In the genomic region with DNA sequence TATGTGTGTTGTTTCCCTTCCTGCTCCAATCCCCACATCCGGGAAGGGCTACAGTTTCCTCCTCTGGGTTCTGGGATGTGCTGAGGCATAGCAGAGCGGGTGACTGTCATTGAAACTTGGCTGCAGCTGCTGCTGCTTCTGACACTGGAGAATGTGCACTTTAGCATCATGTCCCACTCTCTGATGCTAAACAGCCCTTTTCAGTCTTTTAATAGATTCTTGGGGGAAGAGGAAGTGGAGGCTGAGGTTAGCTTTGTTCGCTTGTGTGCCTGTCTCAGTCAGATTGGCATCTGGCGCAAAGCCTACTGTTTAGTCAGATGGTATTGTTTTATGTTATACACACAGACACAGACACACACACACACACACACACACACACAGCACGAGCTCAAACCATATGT, we compare ENCODE assay signal across 1 cellular context.
TF ChIP-seq lines count a peak whose summit lies in the region.

No MANE protein-coding gene starts in this region.

TF ChIP-seq in GM23338, 12 proteins besides CTCF, POLR2A, EP300 and RAD21:
- TF ChIP-seq, protein P1, sequence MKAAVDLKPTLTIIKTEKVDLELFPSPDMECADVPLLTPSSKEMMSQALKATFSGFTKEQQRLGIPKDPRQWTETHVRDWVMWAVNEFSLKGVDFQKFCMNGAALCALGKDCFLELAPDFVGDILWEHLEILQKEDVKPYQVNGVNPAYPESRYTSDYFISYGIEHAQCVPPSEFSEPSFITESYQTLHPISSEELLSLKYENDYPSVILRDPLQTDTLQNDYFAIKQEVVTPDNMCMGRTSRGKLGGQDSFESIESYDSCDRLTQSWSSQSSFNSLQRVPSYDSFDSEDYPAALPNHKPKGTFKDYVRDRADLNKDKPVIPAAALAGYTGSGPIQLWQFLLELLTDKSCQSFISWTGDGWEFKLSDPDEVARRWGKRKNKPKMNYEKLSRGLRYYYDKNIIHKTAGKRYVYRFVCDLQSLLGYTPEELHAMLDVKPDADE (IDR thresholded peaks at IDR 0.05) = no peak
- TF ChIP-seq POLR2AphosphoS5 (IDR thresholded peaks at IDR 0.05; ENCODE audit: low read depth) (no peak), EZH2phosphoT487 (IDR thresholded peaks at IDR 0.05; ENCODE audit: unreplicated experiment) (no peak), ZNF331 (CRISPR knock-in tag; IDR thresholded peaks at IDR 0.05; ENCODE audit: low read depth) (no peak), EZH2 (IDR thresholded peaks at IDR 0.05; ENCODE audit: low read depth, unreplicated experiment) (no peak), NANOG (IDR thresholded peaks at IDR 0.05; ENCODE audit: borderline replicate concordance) (no peak), ZNF114 (CRISPR knock-in tag; IDR thresholded peaks at IDR 0.05) (no peak), CREB1 (CRISPR knock-in tag; IDR thresholded peaks at IDR 0.05; ENCODE audit: low read depth) (no peak), STAT1 (IDR thresholded peaks at IDR 0.05; ENCODE audit: unreplicated experiment) (no peak), JUNB (IDR thresholded peaks at IDR 0.05; ENCODE audit: unreplicated experiment) (no peak)
- TF ChIP-seq, protein P2, sequence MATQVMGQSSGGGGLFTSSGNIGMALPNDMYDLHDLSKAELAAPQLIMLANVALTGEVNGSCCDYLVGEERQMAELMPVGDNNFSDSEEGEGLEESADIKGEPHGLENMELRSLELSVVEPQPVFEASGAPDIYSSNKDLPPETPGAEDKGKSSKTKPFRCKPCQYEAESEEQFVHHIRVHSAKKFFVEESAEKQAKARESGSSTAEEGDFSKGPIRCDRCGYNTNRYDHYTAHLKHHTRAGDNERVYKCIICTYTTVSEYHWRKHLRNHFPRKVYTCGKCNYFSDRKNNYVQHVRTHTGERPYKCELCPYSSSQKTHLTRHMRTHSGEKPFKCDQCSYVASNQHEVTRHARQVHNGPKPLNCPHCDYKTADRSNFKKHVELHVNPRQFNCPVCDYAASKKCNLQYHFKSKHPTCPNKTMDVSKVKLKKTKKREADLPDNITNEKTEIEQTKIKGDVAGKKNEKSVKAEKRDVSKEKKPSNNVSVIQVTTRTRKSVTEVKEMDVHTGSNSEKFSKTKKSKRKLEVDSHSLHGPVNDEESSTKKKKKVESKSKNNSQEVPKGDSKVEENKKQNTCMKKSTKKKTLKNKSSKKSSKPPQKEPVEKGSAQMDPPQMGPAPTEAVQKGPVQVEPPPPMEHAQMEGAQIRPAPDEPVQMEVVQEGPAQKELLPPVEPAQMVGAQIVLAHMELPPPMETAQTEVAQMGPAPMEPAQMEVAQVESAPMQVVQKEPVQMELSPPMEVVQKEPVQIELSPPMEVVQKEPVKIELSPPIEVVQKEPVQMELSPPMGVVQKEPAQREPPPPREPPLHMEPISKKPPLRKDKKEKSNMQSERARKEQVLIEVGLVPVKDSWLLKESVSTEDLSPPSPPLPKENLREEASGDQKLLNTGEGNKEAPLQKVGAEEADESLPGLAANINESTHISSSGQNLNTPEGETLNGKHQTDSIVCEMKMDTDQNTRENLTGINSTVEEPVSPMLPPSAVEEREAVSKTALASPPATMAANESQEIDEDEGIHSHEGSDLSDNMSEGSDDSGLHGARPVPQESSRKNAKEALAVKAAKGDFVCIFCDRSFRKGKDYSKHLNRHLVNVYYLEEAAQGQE (IDR thresholded peaks at IDR 0.05; ENCODE audit: unreplicated experiment) = no peak
- TF ChIP-seq, protein P3, sequence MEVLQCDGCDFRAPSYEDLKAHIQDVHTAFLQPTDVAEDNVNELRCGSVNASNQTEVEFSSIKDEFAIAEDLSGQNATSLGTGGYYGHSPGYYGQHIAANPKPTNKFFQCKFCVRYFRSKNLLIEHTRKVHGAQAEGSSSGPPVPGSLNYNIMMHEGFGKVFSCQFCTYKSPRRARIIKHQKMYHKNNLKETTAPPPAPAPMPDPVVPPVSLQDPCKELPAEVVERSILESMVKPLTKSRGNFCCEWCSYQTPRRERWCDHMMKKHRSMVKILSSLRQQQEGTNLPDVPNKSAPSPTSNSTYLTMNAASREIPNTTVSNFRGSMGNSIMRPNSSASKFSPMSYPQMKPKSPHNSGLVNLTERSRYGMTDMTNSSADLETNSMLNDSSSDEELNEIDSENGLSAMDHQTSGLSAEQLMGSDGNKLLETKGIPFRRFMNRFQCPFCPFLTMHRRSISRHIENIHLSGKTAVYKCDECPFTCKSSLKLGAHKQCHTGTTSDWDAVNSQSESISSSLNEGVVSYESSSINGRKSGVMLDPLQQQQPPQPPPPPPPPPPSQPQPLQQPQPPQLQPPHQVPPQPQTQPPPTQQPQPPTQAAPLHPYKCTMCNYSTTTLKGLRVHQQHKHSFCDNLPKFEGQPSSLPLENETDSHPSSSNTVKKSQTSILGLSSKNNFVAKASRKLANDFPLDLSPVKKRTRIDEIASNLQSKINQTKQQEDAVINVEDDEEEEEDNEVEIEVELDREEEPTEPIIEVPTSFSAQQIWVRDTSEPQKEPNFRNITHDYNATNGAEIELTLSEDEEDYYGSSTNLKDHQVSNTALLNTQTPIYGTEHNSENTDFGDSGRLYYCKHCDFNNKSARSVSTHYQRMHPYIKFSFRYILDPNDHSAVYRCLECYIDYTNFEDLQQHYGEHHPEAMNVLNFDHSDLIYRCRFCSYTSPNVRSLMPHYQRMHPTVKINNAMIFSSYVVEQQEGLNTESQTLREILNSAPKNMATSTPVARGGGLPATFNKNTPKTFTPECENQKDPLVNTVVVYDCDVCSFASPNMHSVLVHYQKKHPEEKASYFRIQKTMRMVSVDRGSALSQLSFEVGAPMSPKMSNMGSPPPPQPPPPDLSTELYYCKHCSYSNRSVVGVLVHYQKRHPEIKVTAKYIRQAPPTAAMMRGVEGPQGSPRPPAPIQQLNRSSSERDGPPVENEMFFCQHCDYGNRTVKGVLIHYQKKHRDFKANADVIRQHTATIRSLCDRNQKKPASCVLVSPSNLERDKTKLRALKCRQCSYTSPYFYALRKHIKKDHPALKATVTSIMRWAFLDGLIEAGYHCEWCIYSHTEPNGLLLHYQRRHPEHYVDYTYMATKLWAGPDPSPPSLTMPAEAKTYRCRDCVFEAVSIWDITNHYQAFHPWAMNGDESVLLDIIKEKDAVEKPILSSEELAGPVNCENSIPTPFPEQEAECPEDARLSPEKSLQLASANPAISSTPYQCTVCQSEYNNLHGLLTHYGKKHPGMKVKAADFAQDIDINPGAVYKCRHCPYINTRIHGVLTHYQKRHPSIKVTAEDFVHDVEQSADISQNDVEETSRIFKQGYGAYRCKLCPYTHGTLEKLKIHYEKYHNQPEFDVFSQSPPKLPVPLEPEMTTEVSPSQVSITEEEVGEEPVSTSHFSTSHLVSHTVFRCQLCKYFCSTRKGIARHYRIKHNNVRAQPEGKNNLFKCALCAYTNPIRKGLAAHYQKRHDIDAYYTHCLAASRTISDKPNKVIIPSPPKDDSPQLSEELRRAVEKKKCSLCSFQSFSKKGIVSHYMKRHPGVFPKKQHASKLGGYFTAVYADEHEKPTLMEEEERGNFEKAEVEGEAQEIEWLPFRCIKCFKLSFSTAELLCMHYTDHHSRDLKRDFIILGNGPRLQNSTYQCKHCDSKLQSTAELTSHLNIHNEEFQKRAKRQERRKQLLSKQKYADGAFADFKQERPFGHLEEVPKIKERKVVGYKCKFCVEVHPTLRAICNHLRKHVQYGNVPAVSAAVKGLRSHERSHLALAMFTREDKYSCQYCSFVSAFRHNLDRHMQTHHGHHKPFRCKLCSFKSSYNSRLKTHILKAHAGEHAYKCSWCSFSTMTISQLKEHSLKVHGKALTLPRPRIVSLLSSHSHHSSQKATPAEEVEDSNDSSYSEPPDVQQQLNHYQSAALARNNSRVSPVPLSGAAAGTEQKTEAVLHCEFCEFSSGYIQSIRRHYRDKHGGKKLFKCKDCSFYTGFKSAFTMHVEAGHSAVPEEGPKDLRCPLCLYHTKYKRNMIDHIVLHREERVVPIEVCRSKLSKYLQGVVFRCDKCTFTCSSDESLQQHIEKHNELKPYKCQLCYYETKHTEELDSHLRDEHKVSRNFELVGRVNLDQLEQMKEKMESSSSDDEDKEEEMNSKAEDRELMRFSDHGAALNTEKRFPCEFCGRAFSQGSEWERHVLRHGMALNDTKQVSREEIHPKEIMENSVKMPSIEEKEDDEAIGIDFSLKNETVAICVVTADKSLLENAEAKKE (CRISPR knock-in tag; IDR thresholded peaks at IDR 0.05) = no peak
